In the genomic region with DNA sequence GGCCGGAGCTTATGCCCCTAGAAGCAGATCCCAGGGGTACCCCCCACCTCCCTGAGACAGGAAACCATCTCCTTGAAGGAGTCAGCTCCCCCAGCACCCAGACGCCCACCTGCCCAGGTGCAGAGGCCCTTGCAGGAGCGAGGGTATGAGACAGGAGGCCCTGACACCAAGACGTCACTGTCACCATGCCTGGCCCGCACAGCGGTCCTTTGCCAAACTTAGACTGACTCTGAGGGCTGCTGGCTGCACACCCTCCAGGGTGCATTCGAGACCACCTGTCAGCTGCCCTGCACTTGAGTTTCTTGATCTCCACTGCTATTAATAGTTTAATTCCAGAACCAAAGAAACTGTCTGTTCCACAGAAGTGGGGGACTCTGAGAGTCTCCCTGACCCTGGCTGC, we compare ENCODE assay signal across 21 cellular contexts. TPM values are rescaled to one million over a fixed set of nuclear protein-coding genes. Genes with fewer than 3 reads are reported as not detected.
DNase-seq lines count a peak whose midpoint lies in the region; ATAC-seq and TF ChIP-seq lines count a peak whose summit lies in the region.
"Had no signal": no experiment of that assay in that cellular context is flagged by ENCODE, and none has a peak within 500 bp of the region (broad histone marks: within the 10 kb centered on the region; RNA-seq: fewer than 3 reads in every experiment).

No MANE protein-coding gene starts in this region.

- no peak overlapping the region for H3K9ac ChIP-seq in colonic mucosa (ENCODE audit: low read depth in 2 of 2, low read length in 2 of 2)

- no peaks in the 10 kb centered on the region for H3K9me3 Mint-ChIP-seq in activated naive CD4-positive, alpha-beta T cell treated with anti-CD3 and anti-CD28 coated beads, Interleukin-2, amount 10 ng/mL, durations not matched to agents 7 days and 5 days
- H3K9me3 Mint-ChIP-seq in brain: peaks cover 0 to 6% (median 0%) of the 10 kb centered on the region in 5 experiments
- H3K9me3 Mint-ChIP-seq in activated T-helper 1 cell treated with anti-CD3 and anti-CD28 coated beads, Interleukin-12 subunit alpha, Interleukin-12 subunit beta, Interleukin-2, Interleukin-4 antibody, amounts not matched to agents 30 ng/mL and 10 ng/mL and 1 ng/mL, durations not matched to agents 14 hours and 24 hours and 36 hours: no peaks in the 10 kb centered on the region
- H3K9me3 Mint-ChIP-seq: activated CD8-positive, alpha-beta T cell treated with anti-CD3 and anti-CD28 coated beads for 36 hours; activated T-cell treated with anti-CD3 and anti-CD28 coated beads, Interleukin-2, amount 50 U/mL, for 24 hours; H9 had no signal

- no peaks in the 10 kb centered on the region for H3K36me3 Mint-ChIP-seq in activated naive CD4-positive, alpha-beta T cell treated with anti-CD3 and anti-CD28 coated beads, Interleukin-2, amount 10 ng/mL, durations not matched to agents 7 days and 5 days
- H3K36me3 Mint-ChIP-seq in brain: peaks cover 21% of the 10 kb centered on the region
- H3K36me3 Mint-ChIP-seq in activated T-helper 1 cell treated with anti-CD3 and anti-CD28 coated beads, Interleukin-12 subunit alpha, Interleukin-12 subunit beta, Interleukin-2, Interleukin-4 antibody, amounts not matched to agents 30 ng/mL and 10 ng/mL and 1 ng/mL, durations not matched to agents 14 hours and 24 hours and 36 hours (ENCODE audit: low read depth): no peaks in the 10 kb centered on the region
- H3K36me3 Mint-ChIP-seq: activated naive CD8-positive, alpha-beta T cell; CD4-positive, CD25-positive, alpha-beta regulatory T cell; natural killer cell; stimulated activated memory B cell treated with anti-CD40 and anti-IgM and Interleukin-4, amounts not matched to agents 10 μg/mL and 1 μg/mL and 100 μg/mL, for 72 hours had no signal

- H3K27me3 ChIP-seq in colonic mucosa: no peaks in the 10 kb centered on the region
- H3K27me3 ChIP-seq: brain microvascular endothelial cell, testis had no signal

- no peak overlapping the region for H3K4me3 ChIP-seq in colonic mucosa
- H3K4me3 ChIP-seq: testis had no signal

- H3K36me3 ChIP-seq in colonic mucosa: no peaks in the 10 kb centered on the region
- H3K36me3 ChIP-seq: brain microvascular endothelial cell had no signal

- H3K9me3 ChIP-seq in colonic mucosa: no peaks in the 10 kb centered on the region
- H3K9me3 ChIP-seq: testis had no signal

- no peak overlapping the region for H3K27ac Mint-ChIP-seq in activated naive CD4-positive, alpha-beta T cell treated with anti-CD3 and anti-CD28 coated beads, Interleukin-2, amount 10 ng/mL, durations not matched to agents 7 days and 5 days
- H3K27ac Mint-ChIP-seq in brain: peak overlapping the region in 3 of 5 experiments; percentile 94 to 98 (median 97)
- no peak overlapping the region for H3K27ac Mint-ChIP-seq in activated T-helper 1 cell treated with anti-CD3 and anti-CD28 coated beads, Interleukin-12 subunit alpha, Interleukin-12 subunit beta, Interleukin-2, Interleukin-4 antibody, amounts not matched to agents 30 ng/mL and 10 ng/mL and 1 ng/mL, durations not matched to agents 14 hours and 24 hours and 36 hours
- H3K27ac Mint-ChIP-seq: activated CD8-positive, alpha-beta T cell treated with anti-CD3 and anti-CD28 coated beads for 36 hours; activated naive CD8-positive, alpha-beta T cell; activated T-cell treated with anti-CD3 and anti-CD28 coated beads, Interleukin-2, amount 50 U/mL, for 24 hours; CD4-positive, CD25-positive, alpha-beta regulatory T cell; natural killer cell; progenitor cell of endocrine pancreas; stimulated activated memory B cell treated with anti-CD40 and anti-IgM and Interleukin-4, amounts not matched to agents 10 μg/mL and 1 μg/mL and 100 μg/mL, for 72 hours had no signal

- intact Hi-C loops in colonic mucosa (cut with DNase I): no loop called here
- intact Hi-C loops in activated T-helper 1 cell treated with anti-CD3 and anti-CD28 coated beads, Interleukin-12 subunit alpha, Interleukin-12 subunit beta, Interleukin-2, Interleukin-4 antibody, amounts not matched to agents 30 ng/mL and 10 ng/mL and 1 ng/mL, durations not matched to agents 14 hours and 24 hours and 36 hours (cut with micrococcal nuclease): no loop called here

- ATAC-seq in left lobe of liver: no peak
- ATAC-seq: activated CD8-positive, alpha-beta T cell treated with anti-CD3 and anti-CD28 coated beads for 36 hours; natural killer cell; stimulated activated memory B cell treated with anti-CD40 and anti-IgM and Interleukin-4, amounts not matched to agents 10 μg/mL and 1 μg/mL and 100 μg/mL, for 72 hours had no signal

- DNase-seq in activated naive CD4-positive, alpha-beta T cell treated with anti-CD3 and anti-CD28 coated beads, Interleukin-2, amount 10 ng/mL, durations not matched to agents 7 days and 5 days: peak; percentile 14
- no peak for DNase-seq in activated naive CD4-positive, alpha-beta T cell (lab: John Stamatoyannopoulos, UW)
- DNase-seq in left lobe of liver (ENCODE audit: low spot score) (peak; percentile 29), substantia nigra (lab: John Stamatoyannopoulos, UW) (no peak), colonic mucosa (no peak), DMS79 treated with DMSO at 0.1 percent for 48 hours (lab: John Stamatoyannopoulos, UW) (no peak)
- DNase-seq in activated T-helper 1 cell treated with anti-CD3 and anti-CD28 coated beads, Interleukin-12 subunit alpha, Interleukin-12 subunit beta, Interleukin-2, Interleukin-4 antibody, amounts not matched to agents 30 ng/mL and 10 ng/mL and 1 ng/mL, durations not matched to agents 14 hours and 24 hours and 36 hours (ENCODE audit: low spot score): no peak
- DNase-seq: activated CD8-positive, alpha-beta T cell treated with anti-CD3 and anti-CD28 coated beads for 36 hours; CD4-positive, CD25-positive, alpha-beta regulatory T cell; cortex of kidney; natural killer cell; stimulated activated CD4-positive, alpha-beta T cell treated with anti-CD3 and anti-CD28 coated beads, Interleukin-2, amount 100 ng/mL, for 24 hours had no signal

- no peaks in the 10 kb centered on the region for H3K4me1 ChIP-seq in colonic mucosa
- H3K4me1 ChIP-seq: testis had no signal

- H3K4me3 Mint-ChIP-seq in activated naive CD4-positive, alpha-beta T cell treated with anti-CD3 and anti-CD28 coated beads, Interleukin-2, amount 10 ng/mL, durations not matched to agents 7 days and 5 days: no peak overlapping the region
- peak overlapping the region in 4 of 5 experiments; percentile 22 to 72 (median 65) for H3K4me3 Mint-ChIP-seq in brain
- H3K4me3 Mint-ChIP-seq in activated T-helper 1 cell treated with anti-CD3 and anti-CD28 coated beads, Interleukin-12 subunit alpha, Interleukin-12 subunit beta, Interleukin-2, Interleukin-4 antibody, amounts not matched to agents 30 ng/mL and 10 ng/mL and 1 ng/mL, durations not matched to agents 14 hours and 24 hours and 36 hours: no peak overlapping the region
- H3K4me3 Mint-ChIP-seq: activated CD8-positive, alpha-beta T cell treated with anti-CD3 and anti-CD28 coated beads for 36 hours; activated naive CD8-positive, alpha-beta T cell; activated T-cell treated with anti-CD3 and anti-CD28 coated beads, Interleukin-2, amount 50 U/mL, for 24 hours; CD4-positive, CD25-positive, alpha-beta regulatory T cell; H9; natural killer cell; stimulated activated memory B cell treated with anti-CD40 and anti-IgM and Interleukin-4, amounts not matched to agents 10 μg/mL and 1 μg/mL and 100 μg/mL, for 72 hours had no signal

- H3K27me3 Mint-ChIP-seq in activated naive CD4-positive, alpha-beta T cell treated with anti-CD3 and anti-CD28 coated beads, Interleukin-2, amount 10 ng/mL, durations not matched to agents 7 days and 5 days: peaks cover 13% of the 10 kb centered on the region
- no peaks in the 10 kb centered on the region for H3K27me3 Mint-ChIP-seq in brain
- no peaks in the 10 kb centered on the region for H3K27me3 Mint-ChIP-seq in activated T-helper 1 cell treated with anti-CD3 and anti-CD28 coated beads, Interleukin-12 subunit alpha, Interleukin-12 subunit beta, Interleukin-2, Interleukin-4 antibody, amounts not matched to agents 30 ng/mL and 10 ng/mL and 1 ng/mL, durations not matched to agents 14 hours and 24 hours and 36 hours (ENCODE audit: insufficient read depth)
- H3K27me3 Mint-ChIP-seq: activated naive CD8-positive, alpha-beta T cell; progenitor cell of endocrine pancreas had no signal

- peaks cover 9% of the 10 kb centered on the region for H3K4me1 Mint-ChIP-seq in activated naive CD4-positive, alpha-beta T cell treated with anti-CD3 and anti-CD28 coated beads, Interleukin-2, amount 10 ng/mL, durations not matched to agents 7 days and 5 days
- peaks cover 81% of the 10 kb centered on the region for H3K4me1 Mint-ChIP-seq in brain
- no peaks in the 10 kb centered on the region for H3K4me1 Mint-ChIP-seq in activated T-helper 1 cell treated with anti-CD3 and anti-CD28 coated beads, Interleukin-12 subunit alpha, Interleukin-12 subunit beta, Interleukin-2, Interleukin-4 antibody, amounts not matched to agents 30 ng/mL and 10 ng/mL and 1 ng/mL, durations not matched to agents 14 hours and 24 hours and 36 hours (ENCODE audit: low read depth)
- H3K4me1 Mint-ChIP-seq: natural killer cell; stimulated activated memory B cell treated with anti-CD40 and anti-IgM and Interleukin-4, amounts not matched to agents 10 μg/mL and 1 μg/mL and 100 μg/mL, for 72 hours had no signal

- H3K27ac ChIP-seq in substantia nigra (ENCODE audit: low read depth, low read length, poor library complexity, severe bottlenecking) (peak overlapping the region; percentile 31), colonic mucosa (no peak overlapping the region)
- H3K27ac ChIP-seq: brain microvascular endothelial cell, testis had no signal

- TF ChIP-seq CTCF in brain (conservative IDR thresholded peaks at IDR 0.05) (no peak), colonic mucosa (IDR thresholded peaks at IDR 0.05) (no peak)

- CTCF ChIA-PET in activated naive CD4-positive, alpha-beta T cell treated with anti-CD3 and anti-CD28 coated beads, Interleukin-2, amount 10 ng/mL, durations not matched to agents 7 days and 5 days (lab: Charles Lee): no interaction called here

RNA-seq across cellular contexts. Expression of gene ELFN1, which starts 24.5 kb away (rescaled TPM):
- polyA plus RNA-seq in brain (ENCODE audit: insufficient read depth, low read depth, low replicate concordance): 1.2 TPM
- total RNA-seq in left lobe of liver: 17.5 TPM
- under 1 TPM; 0.12 to 0.40 TPM for total RNA-seq in colonic mucosa
- total RNA-seq in activated T-helper 1 cell treated with anti-CD3 and anti-CD28 coated beads, Interleukin-12 subunit alpha, Interleukin-12 subunit beta, Interleukin-2, Interleukin-4 antibody, amounts not matched to agents 30 ng/mL and 10 ng/mL and 1 ng/mL, durations not matched to agents 14 hours and 24 hours and 36 hours: 0.05 TPM in 1 of 2 replicates, not detected in the other
- total RNA-seq: CD4-positive, CD25-positive, alpha-beta regulatory T cell; M059J had no signal
- polyA plus RNA-seq: CD4-positive, CD25-positive, alpha-beta regulatory T cell had no signal

Comparison
In these comparisons a context has a peak if more than half of its experiments do, and no peak if none do; other contexts are left out.
1. DNase-seq: peak in activated naive CD4-positive, alpha-beta T cell treated with anti-CD3 and anti-CD28 coated beads, Interleukin-2, amount 10 ng/mL, durations not matched to agents 7 days and 5 days (single experiment) and left lobe of liver (single experiment); none in activated naive CD4-positive, alpha-beta T cell (0 of 4), substantia nigra (0 of 49), colonic mucosa (single experiment), DMS79 treated with DMSO at 0.1 percent for 48 hours (single experiment) and activated T-helper 1 cell treated with anti-CD3 and anti-CD28 coated beads, Interleukin-12 subunit alpha, Interleukin-12 subunit beta, Interleukin-2, Interleukin-4 antibody, amounts not matched to agents 30 ng/mL and 10 ng/mL and 1 ng/mL, durations not matched to agents 14 hours and 24 hours and 36 hours (single experiment).
2. H3K27ac Mint-ChIP-seq: peak in brain (3 of 5); none in activated naive CD4-positive, alpha-beta T cell treated with anti-CD3 and anti-CD28 coated beads, Interleukin-2, amount 10 ng/mL, durations not matched to agents 7 days and 5 days (single experiment) and activated T-helper 1 cell treated with anti-CD3 and anti-CD28 coated beads, Interleukin-12 subunit alpha, Interleukin-12 subunit beta, Interleukin-2, Interleukin-4 antibody, amounts not matched to agents 30 ng/mL and 10 ng/mL and 1 ng/mL, durations not matched to agents 14 hours and 24 hours and 36 hours (single experiment).
3. H3K4me3 Mint-ChIP-seq: peak in brain (4 of 5); none in activated naive CD4-positive, alpha-beta T cell treated with anti-CD3 and anti-CD28 coated beads, Interleukin-2, amount 10 ng/mL, durations not matched to agents 7 days and 5 days (single experiment) and activated T-helper 1 cell treated with anti-CD3 and anti-CD28 coated beads, Interleukin-12 subunit alpha, Interleukin-12 subunit beta, Interleukin-2, Interleukin-4 antibody, amounts not matched to agents 30 ng/mL and 10 ng/mL and 1 ng/mL, durations not matched to agents 14 hours and 24 hours and 36 hours (single experiment).
4. RNA of gene ELFN1, which starts 24.5 kb away (total RNA-seq): 17.5 TPM in left lobe of liver (single experiment); 0.12 to 0.40 TPM in colonic mucosa and 0.05 TPM in activated T-helper 1 cell treated with anti-CD3 and anti-CD28 coated beads, Interleukin-12 subunit alpha, Interleukin-12 subunit beta, Interleukin-2, Interleukin-4 antibody, amounts not matched to agents 30 ng/mL and 10 ng/mL and 1 ng/mL, durations not matched to agents 14 hours and 24 hours and 36 hours; every median in the first group is over 10 times any median in the second.